1 cellular context compared by ENCODE assay signal in the genomic region with DNA sequence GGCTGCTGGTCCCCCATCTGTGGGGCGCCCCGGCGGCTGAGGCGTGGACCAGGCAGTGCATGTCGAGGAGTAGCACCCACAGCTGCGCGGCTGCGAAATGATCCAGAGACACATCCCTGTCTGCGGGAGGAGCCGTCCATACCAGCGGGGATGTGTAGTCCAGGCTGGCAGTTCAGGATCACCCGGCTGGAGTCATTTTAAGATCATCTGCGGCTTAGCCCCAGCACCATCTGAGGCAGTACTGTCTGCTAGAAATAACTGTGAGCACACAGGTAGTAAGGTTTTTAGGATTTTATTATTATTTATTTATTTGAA.
TF ChIP-seq lines count a peak whose summit lies in the region.

No MANE protein-coding gene starts in this region.

TF ChIP-seq in H1, 55 proteins besides CTCF, POLR2A, EP300 and RAD21:
- no peak for TF ChIP-seq SP2 (IDR thresholded peaks at IDR 0.05; ENCODE audit: low read length)
- no peak for TF ChIP-seq POLR2AphosphoS5 (IDR thresholded peaks at IDR 0.05; ENCODE audit: low read depth, low read length)
- no peak for TF ChIP-seq NRF1 (IDR thresholded peaks at IDR 0.05; ENCODE audit: low read depth, low read length)
- TF ChIP-seq RXRA (IDR thresholded peaks at IDR 0.05; ENCODE audit: insufficient read depth, low read depth, low read length): no peak
- no peak for TF ChIP-seq CREB1 (IDR thresholded peaks at IDR 0.05)
- TF ChIP-seq NANOG (IDR thresholded peaks at IDR 0.05; ENCODE audit: insufficient read depth, low read depth, low read length, poor library complexity, severe bottlenecking): no peak
- TF ChIP-seq, protein P1, sequence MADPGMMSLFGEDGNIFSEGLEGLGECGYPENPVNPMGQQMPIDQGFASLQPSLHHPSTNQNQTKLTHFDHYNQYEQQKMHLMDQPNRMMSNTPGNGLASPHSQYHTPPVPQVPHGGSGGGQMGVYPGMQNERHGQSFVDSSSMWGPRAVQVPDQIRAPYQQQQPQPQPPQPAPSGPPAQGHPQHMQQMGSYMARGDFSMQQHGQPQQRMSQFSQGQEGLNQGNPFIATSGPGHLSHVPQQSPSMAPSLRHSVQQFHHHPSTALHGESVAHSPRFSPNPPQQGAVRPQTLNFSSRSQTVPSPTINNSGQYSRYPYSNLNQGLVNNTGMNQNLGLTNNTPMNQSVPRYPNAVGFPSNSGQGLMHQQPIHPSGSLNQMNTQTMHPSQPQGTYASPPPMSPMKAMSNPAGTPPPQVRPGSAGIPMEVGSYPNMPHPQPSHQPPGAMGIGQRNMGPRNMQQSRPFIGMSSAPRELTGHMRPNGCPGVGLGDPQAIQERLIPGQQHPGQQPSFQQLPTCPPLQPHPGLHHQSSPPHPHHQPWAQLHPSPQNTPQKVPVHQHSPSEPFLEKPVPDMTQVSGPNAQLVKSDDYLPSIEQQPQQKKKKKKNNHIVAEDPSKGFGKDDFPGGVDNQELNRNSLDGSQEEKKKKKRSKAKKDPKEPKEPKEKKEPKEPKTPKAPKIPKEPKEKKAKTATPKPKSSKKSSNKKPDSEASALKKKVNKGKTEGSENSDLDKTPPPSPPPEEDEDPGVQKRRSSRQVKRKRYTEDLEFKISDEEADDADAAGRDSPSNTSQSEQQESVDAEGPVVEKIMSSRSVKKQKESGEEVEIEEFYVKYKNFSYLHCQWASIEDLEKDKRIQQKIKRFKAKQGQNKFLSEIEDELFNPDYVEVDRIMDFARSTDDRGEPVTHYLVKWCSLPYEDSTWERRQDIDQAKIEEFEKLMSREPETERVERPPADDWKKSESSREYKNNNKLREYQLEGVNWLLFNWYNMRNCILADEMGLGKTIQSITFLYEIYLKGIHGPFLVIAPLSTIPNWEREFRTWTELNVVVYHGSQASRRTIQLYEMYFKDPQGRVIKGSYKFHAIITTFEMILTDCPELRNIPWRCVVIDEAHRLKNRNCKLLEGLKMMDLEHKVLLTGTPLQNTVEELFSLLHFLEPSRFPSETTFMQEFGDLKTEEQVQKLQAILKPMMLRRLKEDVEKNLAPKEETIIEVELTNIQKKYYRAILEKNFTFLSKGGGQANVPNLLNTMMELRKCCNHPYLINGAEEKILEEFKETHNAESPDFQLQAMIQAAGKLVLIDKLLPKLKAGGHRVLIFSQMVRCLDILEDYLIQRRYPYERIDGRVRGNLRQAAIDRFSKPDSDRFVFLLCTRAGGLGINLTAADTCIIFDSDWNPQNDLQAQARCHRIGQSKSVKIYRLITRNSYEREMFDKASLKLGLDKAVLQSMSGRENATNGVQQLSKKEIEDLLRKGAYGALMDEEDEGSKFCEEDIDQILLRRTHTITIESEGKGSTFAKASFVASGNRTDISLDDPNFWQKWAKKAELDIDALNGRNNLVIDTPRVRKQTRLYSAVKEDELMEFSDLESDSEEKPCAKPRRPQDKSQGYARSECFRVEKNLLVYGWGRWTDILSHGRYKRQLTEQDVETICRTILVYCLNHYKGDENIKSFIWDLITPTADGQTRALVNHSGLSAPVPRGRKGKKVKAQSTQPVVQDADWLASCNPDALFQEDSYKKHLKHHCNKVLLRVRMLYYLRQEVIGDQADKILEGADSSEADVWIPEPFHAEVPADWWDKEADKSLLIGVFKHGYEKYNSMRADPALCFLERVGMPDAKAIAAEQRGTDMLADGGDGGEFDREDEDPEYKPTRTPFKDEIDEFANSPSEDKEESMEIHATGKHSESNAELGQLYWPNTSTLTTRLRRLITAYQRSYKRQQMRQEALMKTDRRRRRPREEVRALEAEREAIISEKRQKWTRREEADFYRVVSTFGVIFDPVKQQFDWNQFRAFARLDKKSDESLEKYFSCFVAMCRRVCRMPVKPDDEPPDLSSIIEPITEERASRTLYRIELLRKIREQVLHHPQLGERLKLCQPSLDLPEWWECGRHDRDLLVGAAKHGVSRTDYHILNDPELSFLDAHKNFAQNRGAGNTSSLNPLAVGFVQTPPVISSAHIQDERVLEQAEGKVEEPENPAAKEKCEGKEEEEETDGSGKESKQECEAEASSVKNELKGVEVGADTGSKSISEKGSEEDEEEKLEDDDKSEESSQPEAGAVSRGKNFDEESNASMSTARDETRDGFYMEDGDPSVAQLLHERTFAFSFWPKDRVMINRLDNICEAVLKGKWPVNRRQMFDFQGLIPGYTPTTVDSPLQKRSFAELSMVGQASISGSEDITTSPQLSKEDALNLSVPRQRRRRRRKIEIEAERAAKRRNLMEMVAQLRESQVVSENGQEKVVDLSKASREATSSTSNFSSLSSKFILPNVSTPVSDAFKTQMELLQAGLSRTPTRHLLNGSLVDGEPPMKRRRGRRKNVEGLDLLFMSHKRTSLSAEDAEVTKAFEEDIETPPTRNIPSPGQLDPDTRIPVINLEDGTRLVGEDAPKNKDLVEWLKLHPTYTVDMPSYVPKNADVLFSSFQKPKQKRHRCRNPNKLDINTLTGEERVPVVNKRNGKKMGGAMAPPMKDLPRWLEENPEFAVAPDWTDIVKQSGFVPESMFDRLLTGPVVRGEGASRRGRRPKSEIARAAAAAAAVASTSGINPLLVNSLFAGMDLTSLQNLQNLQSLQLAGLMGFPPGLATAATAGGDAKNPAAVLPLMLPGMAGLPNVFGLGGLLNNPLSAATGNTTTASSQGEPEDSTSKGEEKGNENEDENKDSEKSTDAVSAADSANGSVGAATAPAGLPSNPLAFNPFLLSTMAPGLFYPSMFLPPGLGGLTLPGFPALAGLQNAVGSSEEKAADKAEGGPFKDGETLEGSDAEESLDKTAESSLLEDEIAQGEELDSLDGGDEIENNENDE (IDR thresholded peaks at IDR 0.05; ENCODE audit: insufficient replicate concordance, low read length): no peak
